19 cellular contexts compared by ENCODE assay signal in genomic region chr3:14459384-14459783, GRCh38. TPM values are rescaled to one million over a fixed set of nuclear protein-coding genes. Genes with fewer than 3 reads are reported as not detected.
DNase-seq lines count a peak whose midpoint lies in the region; ATAC-seq and TF ChIP-seq lines count a peak whose summit lies in the region.
"Had no signal": no experiment of that assay in that cellular context is flagged by ENCODE, and none has a peak within 500 bp of the region (broad histone marks: within the 10 kb centered on the region; RNA-seq: fewer than 3 reads in every experiment).

No MANE protein-coding gene starts in this region.

- H3K4me3 ChIP-seq in IMR-90 (ENCODE audit: insufficient read depth, low read depth, low read length), result no peak overlapping the region
- H3K4me3 ChIP-seq: GM23338, Peyer's patch had no signal

- H2BK15ac ChIP-seq in IMR-90 (ENCODE audit: low read depth, low read length), result no peak overlapping the region

- H3K9me1 ChIP-seq in IMR-90 (ENCODE audit: insufficient read depth, low read length), result peaks cover 20% of the 10 kb centered on the region

- H2BK120ac ChIP-seq in IMR-90 (ENCODE audit: low read depth, low read length), result no peak overlapping the region

- H3K4me2 ChIP-seq in IMR-90 (ENCODE audit: low read depth, low read length), result no peak overlapping the region
- H3K4me2 ChIP-seq: GM23338 had no signal

- H3K18ac ChIP-seq in IMR-90 (ENCODE audit: low read depth, low read length), result no peak overlapping the region

- H3K27ac Mint-ChIP-seq in activated naive CD4-positive, alpha-beta T cell treated with anti-CD3 and anti-CD28 coated beads, Interleukin-2, amount 10 ng/mL, durations not matched to agents 7 days and 5 days, result peak overlapping the region; percentile 60
- no peak overlapping the region for H3K27ac Mint-ChIP-seq in activated naive CD4-positive, alpha-beta T cell treated with anti-CD3 and anti-CD28 coated beads for 36 hours
- peak overlapping the region; percentile 5 for H3K27ac Mint-ChIP-seq in endothelial cell (ENCODE audit: unreplicated experiment)
- peak overlapping the region; percentile 80 for H3K27ac Mint-ChIP-seq in stimulated activated effector memory CD8-positive, alpha-beta T cell treated with anti-CD3 and anti-CD28 coated beads, Interleukin-12 subunit alpha, Interleukin-12 subunit beta, amount 100 ng/mL, for 72 hours
- H3K27ac Mint-ChIP-seq: GM23338 had no signal

- BruUV-seq in IMR-90 (replicated peaks; lab: Mats Ljungman, UMichigan), result no TSS peak

- CTCF ChIA-PET in activated naive CD4-positive, alpha-beta T cell treated with anti-CD3 and anti-CD28 coated beads, Interleukin-2, amount 10 ng/mL, durations not matched to agents 7 days and 5 days (lab: Charles Lee), result interaction anchor here (0.9 to 2.8 kb wide), 6 partner anchors 8 to 256 kb away, joined by 3 to 11 read pairs (median 10); no protein-coding TSS in a partner anchor
- CTCF ChIA-PET in activated naive CD4-positive, alpha-beta T cell treated with anti-CD3 and anti-CD28 coated beads for 36 hours (lab: Charles Lee), result interaction anchor here (1.3 to 2.1 kb wide), 2 partner anchors 8 to 196 kb away, joined by 3 to 11 read pairs; no protein-coding TSS in a partner anchor
- CTCF ChIA-PET in IMR-90 (lab: Yijun Ruan, JAX), result interaction anchor here (0.5 to 2.2 kb wide), 4 partner anchors 11 to 256 kb away, joined by 3 to 10 read pairs (median 4); no protein-coding TSS in a partner anchor

- no peak overlapping the region for H3K56ac ChIP-seq in IMR-90 (ENCODE audit: extremely low read depth, insufficient read depth, low read length)

- no peak for DNase-seq in activated naive CD4-positive, alpha-beta T cell treated with anti-CD3 and anti-CD28 coated beads, Interleukin-2, amount 10 ng/mL, durations not matched to agents 7 days and 5 days
- no peak for DNase-seq in activated naive CD4-positive, alpha-beta T cell treated with anti-CD3 and anti-CD28 coated beads for 36 hours
- DNase-seq in IMR-90 (no peak), endothelial cell (ENCODE audit: low spot score) (no peak), hepatic stellate cell (ENCODE audit: low spot score) (no peak)
- DNase-seq in stimulated activated effector memory CD8-positive, alpha-beta T cell treated with anti-CD3 and anti-CD28 coated beads, Interleukin-12 subunit alpha, Interleukin-12 subunit beta, amount 100 ng/mL, for 72 hours (ENCODE audit: low spot score in 2 of 2), result no peak
- DNase-seq: C1 segment of cervical spinal cord, DND-41, Karpas-422, MM.1S, NCI-H1092 treated with DMSO at 0.1 percent for 48 hours, NCI-H1694, NCI-H510A treated with DMSO at 0.1 percent for 48 hours, Peyer's patch had no signal

- TF ChIP-seq RAD21 in IMR-90 (IDR thresholded peaks at IDR 0.05; ENCODE audit: low read length), result no peak

- H3K27me3 Mint-ChIP-seq in activated naive CD4-positive, alpha-beta T cell treated with anti-CD3 and anti-CD28 coated beads, Interleukin-2, amount 10 ng/mL, durations not matched to agents 7 days and 5 days, result no peaks in the 10 kb centered on the region
- H3K27me3 Mint-ChIP-seq in activated naive CD4-positive, alpha-beta T cell treated with anti-CD3 and anti-CD28 coated beads for 36 hours (ENCODE audit: low read depth), result no peaks in the 10 kb centered on the region
- peaks cover 5% of the 10 kb centered on the region for H3K27me3 Mint-ChIP-seq in endothelial cell (ENCODE audit: unreplicated experiment)

- H2AFZ ChIP-seq in IMR-90 (replicated peaks; ENCODE audit: low read length, poor library complexity), result peak overlapping the region; percentile 23
- H2AFZ ChIP-seq: GM23338 had no signal

- peaks cover 4% of the 10 kb centered on the region for H3K4me1 Mint-ChIP-seq in activated naive CD4-positive, alpha-beta T cell treated with anti-CD3 and anti-CD28 coated beads, Interleukin-2, amount 10 ng/mL, durations not matched to agents 7 days and 5 days
- peaks cover 36% of the 10 kb centered on the region for H3K4me1 Mint-ChIP-seq in activated naive CD4-positive, alpha-beta T cell treated with anti-CD3 and anti-CD28 coated beads for 36 hours (ENCODE audit: low read depth)
- peaks cover 23% of the 10 kb centered on the region for H3K4me1 Mint-ChIP-seq in endothelial cell (ENCODE audit: unreplicated experiment)
- peaks cover 26% of the 10 kb centered on the region for H3K4me1 Mint-ChIP-seq in stimulated activated effector memory CD8-positive, alpha-beta T cell treated with anti-CD3 and anti-CD28 coated beads, Interleukin-12 subunit alpha, Interleukin-12 subunit beta, amount 100 ng/mL, for 72 hours

- H4K8ac ChIP-seq in IMR-90 (ENCODE audit: low read depth in 2 of 2, low read length in 2 of 2), result no peak overlapping the region

- peaks cover 18% of the 10 kb centered on the region for H3K36me3 Mint-ChIP-seq in activated naive CD4-positive, alpha-beta T cell treated with anti-CD3 and anti-CD28 coated beads, Interleukin-2, amount 10 ng/mL, durations not matched to agents 7 days and 5 days
- peaks cover 21% of the 10 kb centered on the region for H3K36me3 Mint-ChIP-seq in activated naive CD4-positive, alpha-beta T cell treated with anti-CD3 and anti-CD28 coated beads for 36 hours (ENCODE audit: low read depth)
- H3K36me3 Mint-ChIP-seq in endothelial cell (ENCODE audit: low read depth, unreplicated experiment), result peaks cover 23% of the 10 kb centered on the region
- peaks cover 89% of the 10 kb centered on the region for H3K36me3 Mint-ChIP-seq in stimulated activated effector memory CD8-positive, alpha-beta T cell treated with anti-CD3 and anti-CD28 coated beads, Interleukin-12 subunit alpha, Interleukin-12 subunit beta, amount 100 ng/mL, for 72 hours

- no peaks in the 10 kb centered on the region for H3K27me3 ChIP-seq in IMR-90 (ENCODE audit: control insufficient read depth, insufficient read depth, low read length)
- H3K27me3 ChIP-seq: Peyer's patch had no signal

- intact Hi-C loops in activated naive CD4-positive, alpha-beta T cell treated with anti-CD3 and anti-CD28 coated beads for 36 hours (cut with micrococcal nuclease), result no loop called here
- intact Hi-C loops in IMR-90 (cut with micrococcal nuclease), result no loop called here

- no peak overlapping the region for H4K5ac ChIP-seq in IMR-90 (ENCODE audit: low read depth, low read length)

- peaks cover 9 to 20% of the 10 kb centered on the region in 2 experiments; a peak in 3 of 4 replicates for H3K79me1 ChIP-seq in IMR-90 (ENCODE audit: low read depth in 1 of 2, low read length in 2 of 2)

- POLR2A ChIA-PET in IMR-90 (lab: Charles Lee; ENCODE audit: unreplicated experiment), result no interaction called here

- H2BK20ac ChIP-seq in IMR-90 (ENCODE audit: low read depth, low read length), result no peak overlapping the region

- no peak overlapping the region for H3K9ac ChIP-seq in IMR-90 (ENCODE audit: low read depth, low read length)

- H3K4ac ChIP-seq in IMR-90 (ENCODE audit: low read depth, low read length), result no peak overlapping the region

- 100% methylated on average over 1 of the region's 5 CpGs; no CpG with 5 or more reads in 1 of the 2 experiments for WGBS in IMR-90 (ENCODE audit: extremely low coverage in 2 of 2, insufficient read length in 1 of 2), 2 experiments

- H4K91ac ChIP-seq in IMR-90 (ENCODE audit: insufficient read depth, low read depth, low read length), result 0 out of 2 replicates have a peak overlapping the region, but pooled peaks have one; percentile 7

- no peak overlapping the region for H3K4me3 Mint-ChIP-seq in activated naive CD4-positive, alpha-beta T cell treated with anti-CD3 and anti-CD28 coated beads, Interleukin-2, amount 10 ng/mL, durations not matched to agents 7 days and 5 days
- no peak overlapping the region for H3K4me3 Mint-ChIP-seq in activated naive CD4-positive, alpha-beta T cell treated with anti-CD3 and anti-CD28 coated beads for 36 hours
- no peak overlapping the region for H3K4me3 Mint-ChIP-seq in endothelial cell (ENCODE audit: unreplicated experiment)
- H3K4me3 Mint-ChIP-seq in stimulated activated effector memory CD8-positive, alpha-beta T cell treated with anti-CD3 and anti-CD28 coated beads, Interleukin-12 subunit alpha, Interleukin-12 subunit beta, amount 100 ng/mL, for 72 hours, result peak overlapping the region; percentile 20
- H3K4me3 Mint-ChIP-seq: GM23338 had no signal

- no peak overlapping the region for H3K27ac ChIP-seq in IMR-90 (ENCODE audit: insufficient read depth, low read length)
- H3K27ac ChIP-seq: Peyer's patch had no signal

- H4K20me1 ChIP-seq in IMR-90 (ENCODE audit: insufficient read depth, low read length), result no peaks in the 10 kb centered on the region

- H2AK5ac ChIP-seq in IMR-90 (ENCODE audit: low read depth, low read length), result peak overlapping the region; percentile 26; the same call in 1 of the 2 replicates

- no peak overlapping the region for H2AK9ac ChIP-seq in IMR-90 (replicated peaks; ENCODE audit: low read depth, low read length, poor library complexity)

- no peak overlapping the region for H3K23ac ChIP-seq in IMR-90 (ENCODE audit: low read depth, low read length)

- H3K14ac ChIP-seq in IMR-90 (replicated peaks; ENCODE audit: low read depth, low read length), result no peak overlapping the region

- peaks cover 43% of the 10 kb centered on the region; the same call in 1 of the 2 replicates for H3K36me3 ChIP-seq in IMR-90 (ENCODE audit: control insufficient read depth, insufficient read depth, low read length)

- in situ Hi-C loops in IMR-90 (cut with MboI; ENCODE audit: low sequenced_read_pairs), result no loop called here

- H2BK5ac ChIP-seq in IMR-90 (ENCODE audit: low read depth, low read length, poor library complexity, severe bottlenecking), result no peak overlapping the region

- no peaks in the 10 kb centered on the region for H3K9me3 Mint-ChIP-seq in activated naive CD4-positive, alpha-beta T cell treated with anti-CD3 and anti-CD28 coated beads, Interleukin-2, amount 10 ng/mL, durations not matched to agents 7 days and 5 days
- no peaks in the 10 kb centered on the region for H3K9me3 Mint-ChIP-seq in activated naive CD4-positive, alpha-beta T cell treated with anti-CD3 and anti-CD28 coated beads for 36 hours
- no peaks in the 10 kb centered on the region for H3K9me3 Mint-ChIP-seq in endothelial cell (ENCODE audit: unreplicated experiment)
- no peaks in the 10 kb centered on the region for H3K9me3 Mint-ChIP-seq in stimulated activated effector memory CD8-positive, alpha-beta T cell treated with anti-CD3 and anti-CD28 coated beads, Interleukin-12 subunit alpha, Interleukin-12 subunit beta, amount 100 ng/mL, for 72 hours
- H3K9me3 Mint-ChIP-seq: GM23338 had no signal

- H3K9me3 ChIP-seq in IMR-90 (ENCODE audit: control insufficient read depth, insufficient read depth, low read length), result no peaks in the 10 kb centered on the region
- H3K9me3 ChIP-seq: Peyer's patch had no signal

- dilution Hi-C loops in IMR-90 (cut with HindIII; ENCODE audit: low sequenced_read_pairs, unreplicated experiment), result no loop called here

- no peak for ATAC-seq in IMR-90 (ENCODE audit: low read depth)
- ATAC-seq in stimulated activated effector memory CD8-positive, alpha-beta T cell treated with anti-CD3 and anti-CD28 coated beads, Interleukin-12 subunit alpha, Interleukin-12 subunit beta, amount 100 ng/mL, for 72 hours, result no peak
- no peak for ATAC-seq in GM18870 (IDR thresholded peaks at IDR 0.05; ENCODE audit: unreplicated experiment)
- ATAC-seq: GM23338, HCT116, HepG2, Right ventricle myocardium inferior had no signal

- TF ChIP-seq POLR2A in IMR-90 (IDR thresholded peaks at IDR 0.05; ENCODE audit: low read depth, low read length), result no peak

- TF ChIP-seq CTCF in IMR-90 (conservative IDR thresholded peaks at IDR 0.05; ENCODE audit: low read depth, low read length) (no peak), endothelial cell (IDR thresholded peaks at IDR 0.05; ENCODE audit: unreplicated experiment) (no peak)

- peaks cover 12% of the 10 kb centered on the region for H3K4me1 ChIP-seq in IMR-90 (ENCODE audit: control insufficient read depth, insufficient read depth, low read length)

RNA-seq across cellular contexts. Expression of gene SLC6A6, which starts 57.0 kb away (rescaled TPM):
- total RNA-seq in activated naive CD4-positive, alpha-beta T cell treated with anti-CD3 and anti-CD28 coated beads for 36 hours, result 10 to 100 TPM; 32.2 to 36.9 TPM
- 29.9 and 32.5 TPM in 2 replicates for total RNA-seq in IMR-90 (2012; rRNA removed)
- 39.3 and 39.4 TPM in 2 replicates for polyA plus RNA-seq in IMR-90 (2012; rRNA removed)
- 14.9 and 24.2 TPM in 2 replicates for polyA plus RNA-seq in IMR-90 (2012; cell fraction: cytosol; rRNA removed)
- polyA plus RNA-seq in IMR-90 (2012; cell fraction: nucleus; rRNA removed; ENCODE audit: low replicate concordance), result 70.6 and 99.2 TPM in 2 replicates
- total RNA-seq in endothelial cell (ENCODE audit: unreplicated experiment), result 46.3 TPM
